ENCODE assay signal across 8 cellular contexts in the genomic region with DNA sequence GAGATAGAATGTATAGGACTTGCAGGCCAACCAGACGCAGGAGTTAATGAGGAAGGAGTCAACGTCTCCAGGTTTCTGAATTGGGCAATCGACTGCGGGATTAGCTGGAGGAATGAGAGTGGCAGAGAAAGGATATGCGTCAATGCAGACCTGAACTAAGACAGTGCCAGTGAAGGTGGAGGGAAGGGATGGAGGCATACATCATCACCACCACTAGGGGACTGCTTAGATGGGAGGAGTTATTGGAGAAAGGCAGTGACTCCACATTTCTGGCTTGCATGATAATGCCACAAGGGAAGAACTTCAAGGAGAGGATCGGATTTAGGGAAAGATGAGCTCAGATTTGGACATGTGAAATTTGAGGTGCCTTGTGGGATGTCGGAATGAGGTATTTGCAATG. TPM values are rescaled to one million over a fixed set of nuclear protein-coding genes. Genes with fewer than 3 reads are reported as not detected.
DNase-seq lines count a peak whose midpoint lies in the region; ATAC-seq and TF ChIP-seq lines count a peak whose summit lies in the region.

No MANE protein-coding gene starts in this region.

- no peak overlapping the region for H3K4me3 ChIP-seq in upper lobe of right lung

- H3K9me3 ChIP-seq in upper lobe of right lung: no peaks in the 10 kb centered on the region

- intact Hi-C loops in upper lobe of right lung (cut with DNase I): no loop called here

- no peak overlapping the region for H3K27ac ChIP-seq in upper lobe of right lung

- no peaks in the 10 kb centered on the region for H3K27me3 ChIP-seq in upper lobe of right lung

- ATAC-seq in HG03442 (IDR thresholded peaks at IDR 0.05; ENCODE audit: unreplicated experiment) (peak; percentile 49), upper lobe of right lung (no peak), HG03571 (IDR thresholded peaks at IDR 0.05; ENCODE audit: unreplicated experiment) (no peak)

- no peaks in the 10 kb centered on the region for H3K36me3 ChIP-seq in upper lobe of right lung

- peak; percentile 56 for DNase-seq in 8988T
- peak; percentile 68 for DNase-seq in SIG-M5 treated with dmso at 0.1 percent for 504 hours (lab: John Stamatoyannopoulos, UW; ENCODE audit: unreplicated experiment)
- DNase-seq in germinal center (ENCODE audit: low spot score): peak; percentile 40
- DNase-seq in upper lobe of right lung: no peak
- DNase-seq in hypothalamus (lab: John Stamatoyannopoulos, UW): no peak

- peak; percentile 88 for TF ChIP-seq CTCF in GM12872 (IDR thresholded peaks at IDR 0.05; ENCODE audit: insufficient read depth, low read depth, low read length)
- TF ChIP-seq CTCF in upper lobe of right lung (IDR thresholded peaks at IDR 0.05): peak; percentile 38

- no peaks in the 10 kb centered on the region for H3K4me1 ChIP-seq in upper lobe of right lung

RNA-seq across cellular contexts. Expression of gene VASH2, which starts 17.4 kb away (rescaled TPM):
- 1.9 TPM for total RNA-seq in upper lobe of right lung

RNA-seq across cellular contexts. Expression of gene ANGEL2, which starts 47.9 kb away (rescaled TPM):
- 32.9 TPM for total RNA-seq in upper lobe of right lung

Comparison
In these comparisons a context has a peak if more than half of its experiments do, and no peak if none do; other contexts are left out.
1. DNase-seq: peak in 8988T (single experiment), SIG-M5 treated with dmso at 0.1 percent for 504 hours (single experiment) and germinal center (single experiment); none in upper lobe of right lung (single experiment) and hypothalamus (0 of 51).